1 cellular context compared by ENCODE assay signal in genomic region chr1:156082111-156083091, GRCh38.
TF ChIP-seq lines count a peak whose summit lies in the region.

TSS of gene MEX3A (minus strand) at chr1:156082465. CDS start at chr1:156081998, 467 bp downstream.

TF ChIP-seq in GM23338, 12 proteins besides CTCF, POLR2A, EP300 and RAD21 (continued from another document):
- TF ChIP-seq REST (IDR thresholded peaks at IDR 0.05; ENCODE audit: unreplicated experiment) (no peak), NANOG (IDR thresholded peaks at IDR 0.05; ENCODE audit: borderline replicate concordance) (no peak)
